In genomic region chr4:145389566-145389965, GRCh38 we compare ENCODE assay signal across 25 cellular contexts.
DNase-seq lines count a peak whose midpoint lies in the region; FAIRE-seq and TF ChIP-seq lines count a peak whose summit lies in the region.
"Had no signal": no experiment of that assay in that cellular context is flagged by ENCODE, and none has a peak within 500 bp of the region (broad histone marks: within the 10 kb centered on the region; RNA-seq: fewer than 3 reads in every experiment).

No MANE protein-coding gene starts in this region.

- no peak overlapping the region for H3K9ac ChIP-seq in neural cell (ENCODE audit: low read length)
- H3K9ac ChIP-seq: BLaER1 had no signal

- no peaks in the 10 kb centered on the region for H3K9me3 ChIP-seq in neural cell (ENCODE audit: low read length)
- H3K9me3 ChIP-seq: BE2C, BLaER1 had no signal

- no peak for TF ChIP-seq EP300 in neural cell (conservative IDR thresholded peaks at IDR 0.05; ENCODE audit: poor library complexity, severe bottlenecking)

- TF ChIP-seq RAD21 in neural cell (conservative IDR thresholded peaks at IDR 0.05) = no peak

- no peaks in the 10 kb centered on the region for H3K79me2 ChIP-seq in neural cell (replicated peaks; ENCODE audit: insufficient read depth, low read length)

- H4K20me1 ChIP-seq in neural cell (ENCODE audit: insufficient read depth) = no peaks in the 10 kb centered on the region
- H4K20me1 ChIP-seq: BLaER1 had no signal

- intact Hi-C loops in posterior cingulate gyrus (cut with DNase I) = no loop called here

- H3K4me3 ChIP-seq in bronchial epithelial cell (ENCODE audit: low read depth, low read length) (no peak overlapping the region), neural cell (ENCODE audit: low read length) (no peak overlapping the region)
- H3K4me3 ChIP-seq: BLaER1 had no signal

- peak; percentile 12 for DNase-seq in Daoy (ENCODE audit: low read depth)
- DNase-seq in bronchial epithelial cell (ENCODE audit: low read depth) = peak; percentile 10
- no peak for DNase-seq in NOMO-1 (lab: John Stamatoyannopoulos, UW; ENCODE audit: unreplicated experiment in 2 of 2)
- no peak for DNase-seq in posterior cingulate gyrus
- no peak for DNase-seq in NCI-H1105 treated with DMSO at 0.1 percent for 48 hours (lab: John Stamatoyannopoulos, UW)
- DNase-seq: 8988T; ACHN; BE2C; C1 segment of cervical spinal cord; CD4-positive, alpha-beta memory T cell; CD4-positive, CD25-positive, alpha-beta regulatory T cell; CD8-positive, alpha-beta memory T cell; COR-L47; DMS 273 treated with DMSO at 0.1 percent for 48 hours; DMS153; DMS53; DMS79; DND-41; GF-D8 had no signal

- no peaks in the 10 kb centered on the region for H3K27me3 ChIP-seq in bronchial epithelial cell (ENCODE audit: control insufficient read depth, insufficient read depth, low read length)
- H3K27me3 ChIP-seq in neural cell (ENCODE audit: insufficient read depth, low read depth, low read length) = no peaks in the 10 kb centered on the region
- H3K27me3 ChIP-seq: BLaER1 had no signal

- H2AFZ ChIP-seq in neural cell (ENCODE audit: low read depth, low read length) = no peak overlapping the region

- TF ChIP-seq CTCF in bronchial epithelial cell (IDR thresholded peaks at IDR 0.05; ENCODE audit: insufficient read depth, low read length, severe bottlenecking) (no peak), neural cell (IDR thresholded peaks at IDR 0.05; ENCODE audit: poor library complexity, severe bottlenecking) (no peak)

- H3F3A ChIP-seq in neural cell (ENCODE audit: insufficient read depth, low read length, poor library complexity, severe bottlenecking) = no peaks in the 10 kb centered on the region

- no peak overlapping the region for H3K4me2 ChIP-seq in neural cell (ENCODE audit: low read length)
- H3K4me2 ChIP-seq: BLaER1 had no signal

- H3K9me2 ChIP-seq in neural cell (ENCODE audit: insufficient read depth, low read length) = no peaks in the 10 kb centered on the region

- H3K27ac ChIP-seq in neural cell (ENCODE audit: low read length) = no peak overlapping the region
- H3K27ac ChIP-seq: BLaER1 had no signal

- no peak for FAIRE-seq in bronchial epithelial cell (lab: Jason Lieb, UNC)
- FAIRE-seq: A204.1, G401.6, GM12891, GM19239 had no signal

- H3K36me3 ChIP-seq in bronchial epithelial cell (ENCODE audit: control insufficient read depth, insufficient read depth, low read length) (no peaks in the 10 kb centered on the region), neural cell (ENCODE audit: insufficient read depth, low read length) (no peaks in the 10 kb centered on the region)
- H3K36me3 ChIP-seq: BE2C, BLaER1 had no signal

TF ChIP-seq in neural cell, 6 proteins besides CTCF, POLR2A, EP300 and RAD21:
- TF ChIP-seq MXI1 (conservative IDR thresholded peaks at IDR 0.05; ENCODE audit: poor library complexity, severe bottlenecking) = no peak
- peak; percentile 23 for TF ChIP-seq POLR2AphosphoS5 (IDR thresholded peaks at IDR 0.05)
- no peak for TF ChIP-seq EZH2 (IDR thresholded peaks at IDR 0.05; ENCODE audit: borderline replicate concordance, insufficient read depth, low read length, poor library complexity, severe bottlenecking)

Comparison
In these comparisons a context has a peak if more than half of its experiments do, and no peak if none do; other contexts are left out.
1. DNase-seq: peak in Daoy (single experiment) and bronchial epithelial cell (single experiment); none in NOMO-1 (0 of 2), posterior cingulate gyrus (0 of 10) and NCI-H1105 treated with DMSO at 0.1 percent for 48 hours (single experiment).